Comparison of ENCODE assay signal across 11 cellular contexts in the genomic region with DNA sequence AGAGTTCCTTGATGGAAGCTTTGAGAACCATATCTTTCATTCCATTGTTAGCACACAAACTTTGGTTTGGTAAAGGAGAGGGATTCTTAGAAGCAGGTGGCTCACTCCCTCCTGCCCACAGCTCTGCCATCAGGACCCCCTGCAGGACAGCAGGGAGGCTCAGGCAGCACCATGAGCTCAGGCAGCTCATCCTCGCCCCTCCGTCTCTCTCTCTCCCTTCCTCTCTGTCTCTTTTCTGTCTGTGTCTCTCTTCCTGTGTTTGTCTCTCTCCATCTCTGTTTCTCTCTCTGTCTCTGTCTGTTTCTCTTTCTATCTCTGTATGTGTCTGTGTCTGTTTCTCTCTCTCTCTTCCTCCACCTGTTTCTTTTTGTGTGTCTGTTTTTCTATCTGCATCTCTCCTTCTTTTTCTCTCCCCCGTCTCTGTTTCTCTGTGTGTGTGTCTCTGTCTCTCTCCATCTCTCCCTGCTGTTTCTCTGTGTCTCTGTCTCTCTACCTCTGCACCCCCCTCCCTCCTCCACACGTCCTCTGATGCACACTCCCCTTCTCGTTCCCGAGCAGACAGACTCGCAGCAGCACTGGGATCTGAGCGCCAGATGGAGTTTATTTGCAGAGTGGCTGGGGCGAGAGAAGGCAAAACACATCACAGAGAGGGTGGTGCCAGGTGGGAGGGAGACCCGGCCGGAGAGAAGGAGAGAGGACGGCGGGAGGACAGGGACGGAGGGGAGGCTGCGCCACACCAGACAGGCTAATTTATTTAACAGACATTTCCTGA. TPM values are rescaled to one million over a fixed set of nuclear protein-coding genes. Genes with fewer than 3 reads are reported as not detected.
DNase-seq lines count a peak whose midpoint lies in the region; ATAC-seq and TF ChIP-seq lines count a peak whose summit lies in the region.
"Had no signal": no experiment of that assay in that cellular context is flagged by ENCODE, and none has a peak within 500 bp of the region (broad histone marks: within the 10 kb centered on the region; RNA-seq: fewer than 3 reads in every experiment).

No MANE protein-coding gene starts in this region.

- H3K4me1 ChIP-seq in SJCRH30 (peaks cover 26% of the 10 kb centered on the region), mucosa of descending colon (ENCODE audit: low read depth) (no peaks in the 10 kb centered on the region)

- POLR2A ChIA-PET in activated CD8-positive, alpha-beta T cell treated with anti-CD3 and anti-CD28 coated beads for 36 hours (lab: Charles Lee), result no interaction called here

- H3K9me3 ChIP-seq in SJCRH30 (replicated peaks) (no peaks in the 10 kb centered on the region), mucosa of descending colon (no peaks in the 10 kb centered on the region)

- H3K36me3 ChIP-seq in SJCRH30 (no peaks in the 10 kb centered on the region; the same call in 1 of the 2 replicates), mucosa of descending colon (ENCODE audit: low read depth) (no peaks in the 10 kb centered on the region)

- peak overlapping the region; percentile 15; the same call in 1 of the 2 replicates for H3K27ac ChIP-seq in SJCRH30

- H3K9me3 Mint-ChIP-seq in activated CD8-positive, alpha-beta T cell treated with anti-CD3 and anti-CD28 coated beads for 36 hours, result no peaks in the 10 kb centered on the region
- H3K9me3 Mint-ChIP-seq: activated T-cell treated with anti-CD3 and anti-CD28 coated beads, Interleukin-2, amount 50 U/mL, for 4 hours; mesothelial cell of epicardium had no signal

- H3K4me3 ChIP-seq in SJCRH30, result no peak overlapping the region
- no peak overlapping the region for H3K4me3 ChIP-seq in mucosa of descending colon

- no peak overlapping the region for H3K4me3 Mint-ChIP-seq in activated CD8-positive, alpha-beta T cell treated with anti-CD3 and anti-CD28 coated beads for 36 hours
- H3K4me3 Mint-ChIP-seq: activated T-cell treated with anti-CD3 and anti-CD28 coated beads, Interleukin-2, amount 50 U/mL, for 4 hours; mesothelial cell of epicardium had no signal

- no peak overlapping the region for H3K27ac Mint-ChIP-seq in activated CD8-positive, alpha-beta T cell treated with anti-CD3 and anti-CD28 coated beads for 36 hours
- H3K27ac Mint-ChIP-seq: mesothelial cell of epicardium had no signal

- CTCF ChIA-PET in activated CD8-positive, alpha-beta T cell treated with anti-CD3 and anti-CD28 coated beads for 36 hours (lab: Charles Lee), result no interaction called here

- no peaks in the 10 kb centered on the region for H3K27me3 ChIP-seq in SJCRH30

- H3K36me3 Mint-ChIP-seq in activated CD8-positive, alpha-beta T cell treated with anti-CD3 and anti-CD28 coated beads for 36 hours (ENCODE audit: low read depth), result no peaks in the 10 kb centered on the region
- H3K36me3 Mint-ChIP-seq: mesothelial cell of epicardium had no signal

- intact Hi-C loops in mucosa of descending colon (cut with DNase I, micrococcal nuclease), result no loop called here
- intact Hi-C loops in activated CD8-positive, alpha-beta T cell treated with anti-CD3 and anti-CD28 coated beads for 36 hours (cut with micrococcal nuclease), result no loop called here

- no peak for TF ChIP-seq CTCF in mucosa of descending colon (IDR thresholded peaks at IDR 0.05)
- no peak for TF ChIP-seq CTCF in activated CD8-positive, alpha-beta T cell treated with anti-CD3 and anti-CD28 coated beads for 36 hours (IDR thresholded peaks at IDR 0.05)

- peak; percentile 86 for DNase-seq in DMS153 treated with DMSO at 0.1 percent for 48 hours (lab: John Stamatoyannopoulos, UW; ENCODE audit: unreplicated experiment)
- peak; percentile 96 for DNase-seq in NCI-H1694 treated with DMSO at 0.1 percent for 48 hours (lab: John Stamatoyannopoulos, UW)
- DNase-seq in SJCRH30, result peak; percentile 56 to 64
- DNase-seq in left kidney (ENCODE audit: low read depth, low spot score), result peak; percentile 73
- DNase-seq in activated CD4-positive, CD25-positive, alpha-beta regulatory T cell treated with anti-CD3 and anti-CD28 coated beads, Interleukin-2, amount 50 U/mL, for 72 hours, result no peak
- no peak for DNase-seq in mucosa of descending colon
- no peak for DNase-seq in activated CD8-positive, alpha-beta T cell treated with anti-CD3 and anti-CD28 coated beads for 36 hours
- no peak for DNase-seq in NOMO-1 treated with DMSO at 0.1 percent for 48 hours (lab: John Stamatoyannopoulos, UW; ENCODE audit: unreplicated experiment)
- DNase-seq: activated T-cell treated with anti-CD3 and anti-CD28 coated beads, Interleukin-2, amount 50 U/mL, for 4 hours had no signal

- H3K27me3 Mint-ChIP-seq in activated CD8-positive, alpha-beta T cell treated with anti-CD3 and anti-CD28 coated beads for 36 hours, result peaks cover 2% of the 10 kb centered on the region

- no peak for ATAC-seq in mucosa of descending colon
- ATAC-seq in activated CD8-positive, alpha-beta T cell treated with anti-CD3 and anti-CD28 coated beads for 36 hours, result no peak
- ATAC-seq: activated T-cell treated with anti-CD3 and anti-CD28 coated beads, Interleukin-2, amount 50 U/mL, for 4 hours had no signal

- H3K4me1 Mint-ChIP-seq in activated CD8-positive, alpha-beta T cell treated with anti-CD3 and anti-CD28 coated beads for 36 hours (ENCODE audit: low read depth), result no peaks in the 10 kb centered on the region

RNA-seq across cellular contexts. Expression of gene SBK2, which starts 8.7 kb away (rescaled TPM):
- 6.8 and 6.9 TPM in 2 replicates for total RNA-seq in SJCRH30 (2014; rRNA removed; shearing (Covaris generic))
- total RNA-seq in mucosa of descending colon, result not detected
- not detected for total RNA-seq in activated CD8-positive, alpha-beta T cell treated with anti-CD3 and anti-CD28 coated beads for 36 hours
- total RNA-seq: activated T-cell treated with anti-CD3 and anti-CD28 coated beads, Interleukin-2, amount 50 U/mL, for 4 hours; RPMI7951 had no signal

RNA-seq across cellular contexts. Expression of gene SBK3, which starts 17.1 kb away (rescaled TPM):
- 0.30 and 0.87 TPM in 2 replicates for total RNA-seq in SJCRH30 (2014; rRNA removed; shearing (Covaris generic))
- under 1 TPM in 2 of 3 donors, not detected in 1; 0.34 to 0.54 TPM for total RNA-seq in mucosa of descending colon
- total RNA-seq in activated CD8-positive, alpha-beta T cell treated with anti-CD3 and anti-CD28 coated beads for 36 hours, result not detected
- total RNA-seq: activated T-cell treated with anti-CD3 and anti-CD28 coated beads, Interleukin-2, amount 50 U/mL, for 4 hours; mesothelial cell of epicardium had no signal

RNA-seq across cellular contexts. Expression of gene SSC5D, which starts 40.0 kb away (rescaled TPM):
- 3.1 and 3.8 TPM in 2 replicates for total RNA-seq in SJCRH30 (2014; rRNA removed; shearing (Covaris generic))
- total RNA-seq in mucosa of descending colon, result 10 to 100 TPM in 1 of 3 donors, 1 to 10 TPM in 2; 2.6 to 35.0 (median 4.0) TPM
- under 1 TPM; 0.67 to 0.70 TPM for total RNA-seq in activated CD8-positive, alpha-beta T cell treated with anti-CD3 and anti-CD28 coated beads for 36 hours

RNA-seq across cellular contexts. Expression of gene NAT14, which starts 43.2 kb away (rescaled TPM):
- 22.1 and 25.9 TPM in 2 replicates for total RNA-seq in SJCRH30 (2014; rRNA removed; shearing (Covaris generic))
- total RNA-seq in mucosa of descending colon, result 10 to 100 TPM in 1 of 3 donors, 1 to 10 TPM in 2; 3.9 to 21.7 (median 5.5) TPM
- 10 to 100 TPM; 18.9 to 19.9 TPM for total RNA-seq in activated CD8-positive, alpha-beta T cell treated with anti-CD3 and anti-CD28 coated beads for 36 hours

RNA-seq across cellular contexts. Expression of gene ZNF628, which starts 51.8 kb away (rescaled TPM):
- total RNA-seq in SJCRH30 (2014; rRNA removed; shearing (Covaris generic)), result 2.9 and 3.6 TPM in 2 replicates
- total RNA-seq in mucosa of descending colon, result 10 to 100 TPM in 1 of 3 donors, 1 to 10 TPM in 2; 6.8 to 11.1 (median 7.9) TPM
- 1 to 10 TPM; 8.4 to 8.6 TPM for total RNA-seq in activated CD8-positive, alpha-beta T cell treated with anti-CD3 and anti-CD28 coated beads for 36 hours

Comparison
In these comparisons a context has a peak if more than half of its experiments do, and no peak if none do; other contexts are left out.
1. DNase-seq: peak in DMS153 treated with DMSO at 0.1 percent for 48 hours (single experiment), NCI-H1694 treated with DMSO at 0.1 percent for 48 hours (single experiment), SJCRH30 (2 of 2) and left kidney (single experiment); none in activated CD4-positive, CD25-positive, alpha-beta regulatory T cell treated with anti-CD3 and anti-CD28 coated beads, Interleukin-2, amount 50 U/mL, for 72 hours (single experiment), mucosa of descending colon (0 of 3), activated CD8-positive, alpha-beta T cell treated with anti-CD3 and anti-CD28 coated beads for 36 hours (single experiment) and NOMO-1 treated with DMSO at 0.1 percent for 48 hours (single experiment).